ENCODE assay signal across 6 cellular contexts in the genomic region with DNA sequence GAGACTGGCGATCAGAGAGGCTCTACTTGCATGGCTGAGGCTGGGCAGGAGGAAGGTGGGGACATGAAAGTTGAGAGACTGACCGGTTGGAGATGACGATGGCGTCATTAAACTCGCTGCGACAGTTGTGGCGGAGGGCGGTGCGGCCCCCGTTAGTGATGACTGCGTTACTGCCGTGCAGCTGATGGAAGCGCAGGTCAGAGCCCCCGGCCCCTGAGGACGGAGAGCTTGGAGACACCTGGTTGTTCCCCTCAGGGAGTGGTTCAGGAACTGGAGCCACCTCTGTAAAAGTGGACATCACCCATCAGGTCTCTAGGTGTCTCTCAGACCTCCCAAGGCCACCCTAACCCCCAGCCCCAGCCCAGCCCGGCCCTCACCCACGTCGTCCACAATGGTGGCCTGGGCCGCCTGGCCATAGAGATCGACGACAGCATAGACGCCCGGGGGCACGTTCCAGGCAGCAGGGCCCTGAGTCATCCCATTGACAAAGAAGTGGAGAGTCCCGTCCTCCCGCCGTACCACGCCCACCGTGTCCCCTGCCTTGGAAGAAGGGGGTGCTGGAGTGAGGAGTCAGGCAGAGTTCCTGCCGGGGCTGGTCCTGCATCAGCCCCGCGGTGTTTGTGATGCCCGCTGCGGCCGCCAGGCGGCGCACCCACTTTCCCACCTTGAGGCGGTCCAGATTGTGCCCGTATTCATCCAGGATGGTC.
DNase-seq lines count a peak whose midpoint lies in the region; ATAC-seq and TF ChIP-seq lines count a peak whose summit lies in the region.

No MANE protein-coding gene starts in this region.

- peaks cover 16% of the 10 kb centered on the region for H3K4me1 Mint-ChIP-seq in nephron progenitor cell

- TF ChIP-seq CTCF in nephron progenitor cell (IDR thresholded peaks at IDR 0.05): peak; percentile 90

- H3K27me3 Mint-ChIP-seq in nephron progenitor cell (ENCODE audit: low read depth, poor library complexity): no peaks in the 10 kb centered on the region

- no peaks in the 10 kb centered on the region for H3K9me3 Mint-ChIP-seq in nephron progenitor cell

- ATAC-seq in GM18873 (IDR thresholded peaks at IDR 0.05; ENCODE audit: low FRiP score, unreplicated experiment) (no peak), HG02973 (IDR thresholded peaks at IDR 0.05; ENCODE audit: unreplicated experiment) (no peak)

- no peak overlapping the region for H3K27ac Mint-ChIP-seq in nephron progenitor cell

- H3K36me3 Mint-ChIP-seq in nephron progenitor cell (ENCODE audit: low read depth): peaks cover 19% of the 10 kb centered on the region

- no peak overlapping the region for H3K4me3 Mint-ChIP-seq in nephron progenitor cell

- peak; percentile 40 for DNase-seq in NCI-H748 (lab: John Stamatoyannopoulos, UW; ENCODE audit: unreplicated experiment)
- no peak for DNase-seq in NCI-H748 treated with DMSO at 0.1 percent for 48 hours (lab: John Stamatoyannopoulos, UW)
- peak; percentile 77 for DNase-seq in astrocyte of the hippocampus (ENCODE audit: low read depth, low spot score)
- peak; percentile 84 for DNase-seq in nephron progenitor cell
